ENCODE assay signal across 23 cellular contexts in the genomic region with DNA sequence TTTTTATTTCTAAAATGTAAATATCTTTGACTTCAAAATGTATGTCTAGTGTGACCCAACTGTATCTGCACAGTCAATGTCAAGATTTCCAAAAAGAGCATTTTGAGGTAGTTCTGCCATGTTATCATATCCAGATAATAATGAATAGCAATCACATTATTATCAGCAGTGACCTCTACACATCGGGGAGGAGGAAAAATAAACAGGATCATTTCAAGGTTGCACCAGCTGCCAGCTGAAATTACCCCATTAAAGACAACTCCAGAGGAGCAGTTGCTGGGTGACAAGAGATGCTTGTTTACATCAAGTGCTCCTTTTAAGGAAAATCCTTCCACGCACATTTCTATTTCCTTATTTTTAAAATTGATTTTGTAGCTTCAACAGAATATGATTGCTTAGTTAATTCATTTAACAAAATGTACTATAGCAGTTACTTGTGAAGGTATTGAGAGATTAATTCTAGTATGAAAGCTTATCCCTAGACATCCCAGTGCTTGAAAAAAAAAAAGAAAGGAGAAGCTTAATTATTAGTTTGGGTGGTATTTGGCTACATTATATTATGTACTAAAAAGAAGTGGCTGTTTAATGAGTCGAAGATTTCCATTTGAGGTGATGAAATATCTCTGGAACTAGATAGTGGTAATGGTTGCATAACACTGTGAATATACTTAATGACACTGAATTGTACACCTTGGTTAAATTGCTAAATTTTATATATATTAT. TPM values are rescaled to one million over a fixed set of nuclear protein-coding genes. Genes with fewer than 3 reads are reported as not detected.
A peak's percentile ranks its signal among the peaks of the same experiment; 100 is the strongest.
DNase-seq lines count a peak whose midpoint lies in the region; ATAC-seq, FAIRE-seq and TF ChIP-seq lines count a peak whose summit lies in the region.
"Had no signal": no experiment of that assay in that cellular context is flagged by ENCODE, and none has a peak within 500 bp of the region (broad histone marks: within the 10 kb centered on the region; RNA-seq: fewer than 3 reads in every experiment).

No MANE protein-coding gene starts in this region.

- intact Hi-C loops in lower lobe of right lung (cut with DNase I) (no loop called here), PC-3 (cut with micrococcal nuclease) (no loop called here)

- no peaks in the 10 kb centered on the region for H4K20me1 ChIP-seq in PC-3 (ENCODE audit: low read length)

- POLR2A ChIA-PET in PC-3 (lab: Charles Lee; ENCODE audit: unreplicated experiment), result no interaction called here

- no peak overlapping the region for H3K9ac ChIP-seq in PC-3 (ENCODE audit: low read length)

- no peak for ATAC-seq in lower lobe of right lung
- no peak for ATAC-seq in HG03457 (IDR thresholded peaks at IDR 0.05; ENCODE audit: unreplicated experiment)
- no peak for ATAC-seq in PC-3
- no peak for ATAC-seq in HG03139 (IDR thresholded peaks at IDR 0.05; ENCODE audit: unreplicated experiment)
- ATAC-seq: left ventricle myocardium superior, SK-N-SH treated with all-trans-retinoic acid at 6 μM for 48 hours had no signal

- no peaks in the 10 kb centered on the region for H3K9me2 ChIP-seq in PC-3 (replicated peaks; ENCODE audit: low read length)

- CTCF ChIA-PET in PC-3 (lab: Charles Lee), result no interaction called here

- TF ChIP-seq CTCF in D721Med (IDR thresholded peaks at IDR 0.05; ENCODE audit: insufficient read depth, missing control alignments), result no peak
- TF ChIP-seq CTCF in lower lobe of right lung (IDR thresholded peaks at IDR 0.05), result no peak
- TF ChIP-seq CTCF in PC-3 (conservative IDR thresholded peaks at IDR 0.05; ENCODE audit: low read depth, low read length), result no peak

- no peaks in the 10 kb centered on the region for H3K36me3 ChIP-seq in lower lobe of right lung
- no peaks in the 10 kb centered on the region for H3K36me3 ChIP-seq in PC-3 (ENCODE audit: low read depth, low read length)
- H3K36me3 ChIP-seq: right atrium auricular region, suprapubic skin had no signal

- BruUV-seq in PC-3 (replicated peaks; lab: Mats Ljungman, UMichigan), result no TSS peak

- no peaks in the 10 kb centered on the region for H3K9me3 ChIP-seq in lower lobe of right lung
- no peaks in the 10 kb centered on the region for H3K9me3 ChIP-seq in PC-3 (ENCODE audit: low read length)
- H3K9me3 ChIP-seq: right atrium auricular region, suprapubic skin had no signal

- H3K4me3 ChIP-seq in lower lobe of right lung (no peak overlapping the region), PC-3 (ENCODE audit: low read length) (no peak overlapping the region)
- H3K4me3 ChIP-seq: right atrium auricular region, suprapubic skin had no signal

- H3K27me3 ChIP-seq in lower lobe of right lung (ENCODE audit: low read depth), result no peaks in the 10 kb centered on the region
- no peaks in the 10 kb centered on the region for H3K27me3 ChIP-seq in PC-3 (ENCODE audit: low read length)
- H3K27me3 ChIP-seq: right atrium auricular region, suprapubic skin had no signal

- H3K4me1 ChIP-seq in lower lobe of right lung (peaks cover 11% of the 10 kb centered on the region), PC-3 (ENCODE audit: insufficient read depth, low read length) (no peaks in the 10 kb centered on the region)
- H3K4me1 ChIP-seq: right atrium auricular region had no signal

- H3K4me2 ChIP-seq in PC-3 (ENCODE audit: low read length), result no peak overlapping the region

- H3K27ac ChIP-seq in lower lobe of right lung (no peak overlapping the region), PC-3 (ENCODE audit: low read length) (no peak overlapping the region)
- H3K27ac ChIP-seq: right atrium auricular region, suprapubic skin had no signal

- H3K79me2 ChIP-seq in PC-3 (ENCODE audit: low read length), result no peaks in the 10 kb centered on the region

- H3F3A ChIP-seq in PC-3 (ENCODE audit: low read length, unreplicated experiment), result no peaks in the 10 kb centered on the region

- peak; percentile 81 for FAIRE-seq in D721Med (lab: Jason Lieb, UNC)
- FAIRE-seq in islet of Langerhans (lab: Jason Lieb, UNC), result peak; percentile 97
- FAIRE-seq: astrocyte had no signal

- H2AFZ ChIP-seq in PC-3 (ENCODE audit: low read length), result no peak overlapping the region

- DNase-seq in D721Med (ENCODE audit: insufficient read length, low spot score) (no peak), NCI-H1092 treated with DMSO at 0.1 percent for 48 hours (lab: John Stamatoyannopoulos, UW) (peak; percentile 40), NCI-H2227 treated with DMSO at 0.1 percent for 48 hours (lab: John Stamatoyannopoulos, UW) (peak; percentile 71), lower lobe of right lung (no peak), PC-3 (no peak)
- DNase-seq: activated CD4-positive, CD25-positive, alpha-beta regulatory T cell treated with anti-CD3 and anti-CD28 coated beads, Interleukin-2, amount 50 U/mL, for 72 hours; activated CD8-positive, alpha-beta memory T cell treated with anti-CD3 and anti-CD28 coated beads for 24 hours; activated T-cell treated with anti-CD3 and anti-CD28 coated beads, Interleukin-2, amount 50 U/mL, for 48 hours; CD4-positive, alpha-beta T cell; effector memory CD4-positive, alpha-beta T cell; left ventricle myocardium superior; NCI-H1694 treated with DMSO at 0.1 percent for 48 hours; nucleus accumbens; RPMI8226; stimulated activated CD4-positive, alpha-beta T cell treated with anti-CD3 and anti-CD28 coated beads, Interleukin-15, amount 100 ng/mL, for 24 hours; T-helper 9 cell had no signal

RNA-seq across cellular contexts. Expression of a gene that starts 19.3 kb away (rescaled TPM):
- 3.6 TPM for total RNA-seq in lower lobe of right lung
- 4.1 and 6.9 TPM in 2 replicates for total RNA-seq in PC-3 (2014; rRNA removed)

Comparison
In these comparisons a context has a peak if more than half of its experiments do, and no peak if none do; other contexts are left out.
1. DNase-seq: peak in NCI-H1092 treated with DMSO at 0.1 percent for 48 hours (single experiment) and NCI-H2227 treated with DMSO at 0.1 percent for 48 hours (single experiment); none in D721Med (single experiment), lower lobe of right lung (single experiment) and PC-3 (single experiment).